ENCODE assay signal across 8 cellular contexts in genomic region chr11:112024778-112025678, GRCh38. TPM values are rescaled to one million over a fixed set of nuclear protein-coding genes. Genes with fewer than 3 reads are reported as not detected.
DNase-seq lines count a peak whose midpoint lies in the region; ATAC-seq lines count a peak whose summit lies in the region.

Gene DLAT, plus strand, starts transcription at chr11:112025408. Its CDS starts 65 bp downstream, at chr11:112025473.

- in situ Hi-C loops in endometrial microvascular endothelial cells (cut with HindIII; ENCODE audit: inconsistent ontology term, low pct_unique_long_range_greater_than_20kb, low sequenced_read_pairs): no loop called here

- H3K4me3 ChIP-seq in mesodermal cell (ENCODE audit: extremely low read depth, insufficient read depth, low read length, poor library complexity, severe bottlenecking): peak within 1 kb of the TSS; percentile 95

- DNase-seq in COR-L47 (lab: John Stamatoyannopoulos, UW) (peak; percentile 93), HT1080 (ENCODE audit: low read depth) (peak; percentile 79), NOMO-1 treated with dmso at 0.1 percent for 144 hours (lab: John Stamatoyannopoulos, UW; ENCODE audit: unreplicated experiment) (peak; percentile 84)
- DNase-seq in activated CD8-positive, alpha-beta memory T cell treated with anti-CD3 and anti-CD28 coated beads for 48 hours (ENCODE audit: low read depth in 2 of 3, low spot score in 2 of 3): peak; percentile 65 to 74 (median 71)
- peak; percentile 80 to 81 for DNase-seq in stimulated activated CD8-positive, alpha-beta memory T cell treated with anti-CD3 and anti-CD28 coated beads, Interleukin-15, amount 100 ng/mL, for 48 hours (ENCODE audit: low read depth in 2 of 2)

- H3K36me3 ChIP-seq in mesodermal cell (ENCODE audit: control insufficient read depth, insufficient read depth, low read length): peaks cover 23% of the 10 kb centered on the region

- H3K4me1 ChIP-seq in mesodermal cell (ENCODE audit: control insufficient read depth, insufficient read depth, low read length, poor library complexity, severe bottlenecking): peaks cover 5% of the 10 kb centered on the region

- ATAC-seq in GM21360 (IDR thresholded peaks at IDR 0.05; ENCODE audit: unreplicated experiment): peak; percentile 71

- WGBS in mesodermal cell (ENCODE audit: insufficient coverage in 2 of 2), 2 experiments: 0% methylated on average over 58 to 62 of the region's 71 CpGs

- peak within 1 kb of the TSS; percentile 75 for H3K27ac ChIP-seq in mesodermal cell (ENCODE audit: low read depth, low read length, severe bottlenecking)

- H3K9me3 ChIP-seq in mesodermal cell (ENCODE audit: control insufficient read depth, low read length): no peaks in the 10 kb centered on the region

RNA-seq across cellular contexts. Expression of gene DLAT, which starts in this region (rescaled TPM):
- total RNA-seq in HT1080 (2014; rRNA removed; shearing (Covaris generic)): 65.8 and 67.9 TPM in 2 replicates
- 32.9 and 34.5 TPM in 2 replicates for polyA plus RNA-seq in HT1080 (2015; cell fraction: cytosol; rRNA removed)
- polyA plus RNA-seq in HT1080 (2015; cell fraction: nucleus; rRNA removed): 29.1 and 29.5 TPM in 2 replicates
- 50.4 TPM for total RNA-seq in endometrial microvascular endothelial cells (ENCODE audit: inconsistent ontology term)
- 48.1 TPM for polyA plus RNA-seq in mesodermal cell (2013, experiment 1 of 2)
- polyA plus RNA-seq in mesodermal cell (2013, experiment 2 of 2): 50.3 TPM

Comparison
In these comparisons a context has a peak if more than half of its experiments do, and no peak if none do; other contexts are left out.
1. Peak in every context shown above with its lines: DNase-seq, ATAC-seq, H3K4me3 ChIP-seq and H3K27ac ChIP-seq.